12 cellular contexts compared by ENCODE assay signal in the genomic region with DNA sequence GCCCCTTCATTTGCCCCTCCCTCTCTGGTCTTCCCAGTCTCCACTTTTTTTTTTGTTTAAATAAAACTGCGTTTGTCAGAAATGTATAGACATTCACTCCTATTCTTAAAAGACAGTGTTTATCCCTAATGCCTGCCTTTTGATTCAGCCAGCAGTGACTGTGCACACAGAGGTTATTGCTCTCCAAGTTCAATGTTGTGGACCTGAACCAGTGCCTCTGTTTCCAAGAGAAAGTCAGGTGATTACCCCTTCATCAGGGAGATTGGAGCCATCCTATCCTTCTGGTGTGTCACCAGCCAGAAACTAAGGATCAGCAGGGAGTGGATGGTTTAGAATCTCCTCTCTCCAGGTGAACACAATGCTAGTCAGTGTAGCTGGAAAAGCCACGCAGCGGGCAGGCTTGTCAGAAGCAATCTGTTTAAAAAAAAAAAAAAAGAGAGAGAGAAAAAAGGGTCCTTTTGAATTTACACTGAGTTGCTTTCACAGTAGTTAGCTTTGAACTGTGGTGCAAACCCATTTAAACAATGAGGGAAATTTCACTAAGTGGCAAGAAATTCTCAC.
DNase-seq lines count a peak whose midpoint lies in the region; TF ChIP-seq lines count a peak whose summit lies in the region.
"Had no signal": no experiment of that assay in that cellular context is flagged by ENCODE, and none has a peak within 500 bp of the region (broad histone marks: within the 10 kb centered on the region; RNA-seq: fewer than 3 reads in every experiment).

No MANE protein-coding gene starts in this region.

- WGBS in smooth muscle cell (ENCODE audit: low lambda C conversion rate): 38% methylated on average over 3 of the region's 3 CpGs

- H3K9ac ChIP-seq in smooth muscle cell (ENCODE audit: low read depth): no peak overlapping the region

- no peaks in the 10 kb centered on the region for H3K27me3 ChIP-seq in breast epithelium
- H3K27me3 ChIP-seq in smooth muscle cell (ENCODE audit: low read depth): no peaks in the 10 kb centered on the region
- no peaks in the 10 kb centered on the region for H3K27me3 ChIP-seq in HAP-1 (ENCODE audit: low read depth)

- H3F3A ChIP-seq in smooth muscle cell (ENCODE audit: low read depth): no peaks in the 10 kb centered on the region

- H3K27ac ChIP-seq in KOPT-K1 (ENCODE audit: low read depth, low read length, poor library complexity, severe bottlenecking): peak overlapping the region; percentile 9
- peak overlapping the region; percentile 75 to 77 for H3K27ac ChIP-seq in breast epithelium
- peak overlapping the region; percentile 23 for H3K27ac ChIP-seq in smooth muscle cell (ENCODE audit: low read depth)

- H3K4me3 ChIP-seq in breast epithelium (no peak overlapping the region), smooth muscle cell (no peak overlapping the region), HAP-1 (no peak overlapping the region)

- H2AFZ ChIP-seq in smooth muscle cell (ENCODE audit: low read depth): peak overlapping the region; percentile 65

- peak overlapping the region; percentile 6 for H3K4me2 ChIP-seq in smooth muscle cell

- H4K20me1 ChIP-seq in smooth muscle cell (ENCODE audit: low read depth): no peaks in the 10 kb centered on the region

- H3K4me1 ChIP-seq in breast epithelium (no peaks in the 10 kb centered on the region), smooth muscle cell (ENCODE audit: low read depth) (no peaks in the 10 kb centered on the region), HAP-1 (peaks cover 26% of the 10 kb centered on the region)

- DNase-seq in breast epithelium (ENCODE audit: low spot score in 2 of 2): no peak
- DNase-seq in islet precursor cell: peak; percentile 76
- DNase-seq in smooth muscle cell (lab: John Stamatoyannopoulos, UW; ENCODE audit: unreplicated experiment): no peak
- DNase-seq in HAP-1 (ENCODE audit: low spot score in 2 of 2): no peak
- no peak for DNase-seq in NCI-H226
- DNase-seq in GM19240 (ENCODE audit: insufficient read length, low spot score): no peak
- DNase-seq: activated CD8-positive, alpha-beta T cell treated with anti-CD3 and anti-CD28 coated beads, Interleukin-2, amount 10 ng/mL, durations not matched to agents 7 days and 5 days; KBM-7; NCI-H2081 treated with DMSO at 0.1 percent for 48 hours; stimulated activated CD4-positive, alpha-beta T cell treated with anti-CD3 and anti-CD28 coated beads, Interleukin-1b, Interleukin-23, amount 100 ng/mL, for 48 hours; T1000 had no signal

- no peak for TF ChIP-seq POLR2A in breast epithelium (IDR thresholded peaks at IDR 0.05)

- H3K36me3 ChIP-seq in KOPT-K1 (ENCODE audit: insufficient read depth, low read length) (no peaks in the 10 kb centered on the region), breast epithelium (no peaks in the 10 kb centered on the region), smooth muscle cell (ENCODE audit: low read depth) (no peaks in the 10 kb centered on the region), HAP-1 (replicated peaks) (no peaks in the 10 kb centered on the region)

- intact Hi-C loops in breast epithelium (cut with DNase I; ENCODE audit: low total_unique reads): no loop called here

- H3K79me2 ChIP-seq in smooth muscle cell (ENCODE audit: low read depth): no peaks in the 10 kb centered on the region

- TF ChIP-seq CTCF in breast epithelium (IDR thresholded peaks at IDR 0.05) (no peak), smooth muscle cell (IDR thresholded peaks at IDR 0.05; ENCODE audit: borderline replicate concordance, insufficient read depth, poor library complexity, severe bottlenecking) (no peak)

- H3K9me3 ChIP-seq in KOPT-K1 (ENCODE audit: insufficient read depth, low read length, poor library complexity, severe bottlenecking): peaks cover 16% of the 10 kb centered on the region
- no peaks in the 10 kb centered on the region for H3K9me3 ChIP-seq in breast epithelium
- H3K9me3 ChIP-seq in smooth muscle cell (replicated peaks; ENCODE audit: low read depth): no peaks in the 10 kb centered on the region
- H3K9me3 ChIP-seq in HAP-1: no peaks in the 10 kb centered on the region

- in situ Hi-C loops in HAP-1 (cut with MboI; ENCODE audit: low sequenced_read_pairs): no loop called here

Comparison
In these comparisons a context has a peak if more than half of its experiments do, and no peak if none do; other contexts are left out.
1. H3K27ac ChIP-seq: peak in every context shown above with its lines; median percentile 76 in breast epithelium; 23 in smooth muscle cell; 9 in KOPT-K1.